ENCODE assay signal across 1 cellular context in genomic region chr1:210505601-210506564, GRCh38.
TF ChIP-seq lines count a peak whose summit lies in the region.

No MANE protein-coding gene starts in this region.

TF ChIP-seq in H1, 55 proteins besides CTCF, POLR2A, EP300 and RAD21 (continued from another document):
- TF ChIP-seq HDAC2 (IDR thresholded peaks at IDR 0.05; ENCODE audit: borderline replicate concordance in 1 of 2, low read depth in 2 of 2, low read length in 2 of 2) (no peak), SP1 (IDR thresholded peaks at IDR 0.05; ENCODE audit: low read depth, low read length) (no peak), SIN3A (conservative IDR thresholded peaks at IDR 0.05 in 1 of 2, IDR thresholded peaks at IDR 0.05 in 1 of 2; ENCODE audit: low read depth in 1 of 2, low read length in 2 of 2) (no peak), KDM5A (IDR thresholded peaks at IDR 0.05; ENCODE audit: low read length) (no peak), ATF3 (IDR thresholded peaks at IDR 0.05; ENCODE audit: insufficient read depth, low read depth, low read length) (no peak), CREB1 (IDR thresholded peaks at IDR 0.05) (no peak), SIRT6 (IDR thresholded peaks at IDR 0.05; ENCODE audit: low read length) (no peak), SP2 (IDR thresholded peaks at IDR 0.05; ENCODE audit: low read length) (no peak), RXRA (IDR thresholded peaks at IDR 0.05; ENCODE audit: insufficient read depth, low read depth, low read length) (no peak), RBBP5 (IDR thresholded peaks at IDR 0.05; ENCODE audit: borderline replicate concordance, low read depth, low read length) (no peak), GABPA (IDR thresholded peaks at IDR 0.05; ENCODE audit: borderline replicate concordance, insufficient read depth, low read length) (no peak), USF2 (IDR thresholded peaks at IDR 0.05; ENCODE audit: low read length) (no peak), BACH1 (IDR thresholded peaks at IDR 0.05; ENCODE audit: low read length) (no peak), ZNF274 (IDR thresholded peaks at IDR 0.05; ENCODE audit: borderline replicate concordance, extremely low read depth, low read length) (no peak), CHD2 (IDR thresholded peaks at IDR 0.05; ENCODE audit: low read length) (no peak), SAP30 (IDR thresholded peaks at IDR 0.05; ENCODE audit: insufficient read depth, insufficient replicate concordance, low read length) (no peak)
TF ChIP-seq in H1: peak in this region for 0.
